26 cellular contexts compared by ENCODE assay signal in genomic region chr15:25250906-25251622, GRCh38.
DNase-seq lines count a peak whose midpoint lies in the region; ATAC-seq and TF ChIP-seq lines count a peak whose summit lies in the region.
"Had no signal": no experiment of that assay in that cellular context is flagged by ENCODE, and none has a peak within 500 bp of the region (broad histone marks: within the 10 kb centered on the region; RNA-seq: fewer than 3 reads in every experiment).

No MANE protein-coding gene starts in this region.

- H3K27me3 Mint-ChIP-seq in activated naive CD4-positive, alpha-beta T cell treated with anti-CD3 and anti-CD28 coated beads for 36 hours (ENCODE audit: low read depth), result no peaks in the 10 kb centered on the region
- H3K27me3 Mint-ChIP-seq: activated naive CD4-positive, alpha-beta T cell treated with anti-CD3 and anti-CD28 coated beads, Interleukin-2, amount 10 ng/mL, durations not matched to agents 7 days and 5 days; stimulated activated memory B cell treated with anti-CD40 and anti-IgM and Interleukin-4, amounts not matched to agents 10 μg/mL and 1 μg/mL and 100 μg/mL, for 72 hours had no signal

- H3K36me3 ChIP-seq in H7 (replicated peaks; ENCODE audit: control insufficient read depth, insufficient read depth, low read length) (no peaks in the 10 kb centered on the region), A673 (ENCODE audit: insufficient read depth, low read length, poor library complexity, severe bottlenecking) (no peaks in the 10 kb centered on the region), HAP-1 (replicated peaks) (no peaks in the 10 kb centered on the region)
- H3K36me3 ChIP-seq: uterus had no signal

- no peaks in the 10 kb centered on the region for H3K4me1 Mint-ChIP-seq in activated naive CD4-positive, alpha-beta T cell treated with anti-CD3 and anti-CD28 coated beads for 36 hours (ENCODE audit: low read depth)
- H3K4me1 Mint-ChIP-seq: activated naive CD4-positive, alpha-beta T cell treated with anti-CD3 and anti-CD28 coated beads, Interleukin-2, amount 10 ng/mL, durations not matched to agents 7 days and 5 days; stimulated activated memory B cell treated with anti-CD40 and anti-IgM and Interleukin-4, amounts not matched to agents 10 μg/mL and 1 μg/mL and 100 μg/mL, for 72 hours had no signal

- POLR2A ChIA-PET in A673 (lab: Charles Lee; ENCODE audit: low non-redundant PET), result no interaction called here

- no peak overlapping the region for H3K4me3 Mint-ChIP-seq in activated naive CD4-positive, alpha-beta T cell treated with anti-CD3 and anti-CD28 coated beads for 36 hours
- H3K4me3 Mint-ChIP-seq: activated CD8-positive, alpha-beta T cell treated with anti-CD3 and anti-CD28 coated beads, Interleukin-2, amount 10 ng/mL, durations not matched to agents 7 days and 5 days; activated naive CD4-positive, alpha-beta T cell treated with anti-CD3 and anti-CD28 coated beads, Interleukin-2, amount 10 ng/mL, durations not matched to agents 7 days and 5 days; activated T-cell treated with anti-CD3 and anti-CD28 coated beads, Interleukin-2, amount 50 U/mL, for 4 hours; stimulated activated memory B cell treated with anti-CD40 and anti-IgM and Interleukin-4, amounts not matched to agents 10 μg/mL and 1 μg/mL and 100 μg/mL, for 72 hours had no signal

- H3K9me3 ChIP-seq in A673 (ENCODE audit: low read depth, low read length, poor library complexity, severe bottlenecking), result peaks cover 39% of the 10 kb centered on the region
- no peaks in the 10 kb centered on the region; the same call in 1 of the 2 replicates for H3K9me3 ChIP-seq in HAP-1
- H3K9me3 ChIP-seq: A549 had no signal

- peak; percentile 8 for DNase-seq in activated naive CD4-positive, alpha-beta T cell treated with anti-CD3 and anti-CD28 coated beads, Interleukin-2, amount 50 U/mL, for 16 hours
- no peak for DNase-seq in activated naive CD4-positive, alpha-beta T cell treated with anti-CD3 and anti-CD28 coated beads for 36 hours
- DNase-seq in H7 (peak; percentile 20), left ventricle myocardium superior (peak; percentile 14), sciatic nerve (ENCODE audit: low spot score) (peak; percentile 41), SHP77 treated with DMSO at 0.1 percent for 48 hours (lab: John Stamatoyannopoulos, UW) (no peak), A673 (ENCODE audit: low spot score) (no peak), HAP-1 (ENCODE audit: low spot score in 2 of 2) (no peak)
- DNase-seq: activated CD8-positive, alpha-beta T cell treated with anti-CD3 and anti-CD28 coated beads, Interleukin-2, amount 10 ng/mL, durations not matched to agents 7 days and 5 days; activated naive CD4-positive, alpha-beta T cell treated with anti-CD3 and anti-CD28 coated beads, Interleukin-2, amount 10 ng/mL, durations not matched to agents 7 days and 5 days; activated T-cell treated with anti-CD3 and anti-CD28 coated beads, Interleukin-2, amount 50 U/mL, for 4 hours; central memory CD4-positive, alpha-beta T cell; dermis blood vessel endothelial cell; DND-41; mammary epithelial cell; NCI-H1092; NCI-H1930; NCI-H345; SHP77; stimulated activated CD4-positive, alpha-beta T cell treated with anti-CD3 and anti-CD28 coated beads, Interleukin-2, amount 100 ng/mL, for 48 hours; SW 1271; uterus had no signal

- in situ Hi-C loops in HAP-1 (cut with MboI; ENCODE audit: low sequenced_read_pairs), result no loop called here

- no TSS peak for BruUV-seq in A673 (replicated peaks; lab: Mats Ljungman, UMichigan)

- no peak overlapping the region for H3K27ac Mint-ChIP-seq in activated naive CD4-positive, alpha-beta T cell treated with anti-CD3 and anti-CD28 coated beads for 36 hours
- H3K27ac Mint-ChIP-seq: activated CD8-positive, alpha-beta T cell treated with anti-CD3 and anti-CD28 coated beads, Interleukin-2, amount 10 ng/mL, durations not matched to agents 7 days and 5 days; activated naive CD4-positive, alpha-beta T cell treated with anti-CD3 and anti-CD28 coated beads, Interleukin-2, amount 10 ng/mL, durations not matched to agents 7 days and 5 days; stimulated activated memory B cell treated with anti-CD40 and anti-IgM and Interleukin-4, amounts not matched to agents 10 μg/mL and 1 μg/mL and 100 μg/mL, for 72 hours had no signal

- no peak overlapping the region for H3K27ac ChIP-seq in A673 (ENCODE audit: low read depth, low read length, poor library complexity, severe bottlenecking)
- H3K27ac ChIP-seq: A549, ascending aorta, uterus had no signal

- intact Hi-C loops in activated naive CD4-positive, alpha-beta T cell treated with anti-CD3 and anti-CD28 coated beads for 36 hours (cut with micrococcal nuclease), result no loop called here
- intact Hi-C loops in left ventricle myocardium superior (cut with micrococcal nuclease), result no loop called here
- intact Hi-C loops in sciatic nerve (cut with DNase I), result no loop called here
- intact Hi-C loops in A673 (cut with micrococcal nuclease; ENCODE audit: unreplicated experiment), result no loop called here

- H3K27me3 ChIP-seq in H7 (ENCODE audit: control insufficient read depth, insufficient read depth, low read length) (no peaks in the 10 kb centered on the region), A673 (replicated peaks; ENCODE audit: insufficient read depth, low read depth, low read length, poor library complexity) (no peaks in the 10 kb centered on the region), HAP-1 (ENCODE audit: low read depth) (no peaks in the 10 kb centered on the region)
- H3K27me3 ChIP-seq: ascending aorta, uterus had no signal

- no peaks in the 10 kb centered on the region for H3K4me1 ChIP-seq in A673 (ENCODE audit: insufficient read depth, low read length, poor library complexity, severe bottlenecking)
- H3K4me1 ChIP-seq in HAP-1, result no peaks in the 10 kb centered on the region
- H3K4me1 ChIP-seq: A549, ascending aorta, Caco-2, uterus had no signal

- TF ChIP-seq CTCF in A673 (conservative IDR thresholded peaks at IDR 0.05; ENCODE audit: low read depth, low read length), result no peak

- no peak for ATAC-seq in left ventricle myocardium superior
- ATAC-seq in sciatic nerve, result no peak
- ATAC-seq: A549; activated CD8-positive, alpha-beta T cell treated with anti-CD3 and anti-CD28 coated beads, Interleukin-2, amount 10 ng/mL, durations not matched to agents 7 days and 5 days; activated T-cell treated with anti-CD3 and anti-CD28 coated beads, Interleukin-2, amount 50 U/mL, for 4 hours; stimulated activated memory B cell treated with anti-CD40 and anti-IgM and Interleukin-4, amounts not matched to agents 10 μg/mL and 1 μg/mL and 100 μg/mL, for 72 hours had no signal

- peaks cover 5% of the 10 kb centered on the region for H3K36me3 Mint-ChIP-seq in activated naive CD4-positive, alpha-beta T cell treated with anti-CD3 and anti-CD28 coated beads for 36 hours (ENCODE audit: low read depth)
- H3K36me3 Mint-ChIP-seq: activated naive CD4-positive, alpha-beta T cell treated with anti-CD3 and anti-CD28 coated beads, Interleukin-2, amount 10 ng/mL, durations not matched to agents 7 days and 5 days; stimulated activated memory B cell treated with anti-CD40 and anti-IgM and Interleukin-4, amounts not matched to agents 10 μg/mL and 1 μg/mL and 100 μg/mL, for 72 hours had no signal

- peaks cover 21% of the 10 kb centered on the region for H3K9me3 Mint-ChIP-seq in activated naive CD4-positive, alpha-beta T cell treated with anti-CD3 and anti-CD28 coated beads for 36 hours

- CTCF ChIA-PET in activated naive CD4-positive, alpha-beta T cell treated with anti-CD3 and anti-CD28 coated beads for 36 hours (lab: Charles Lee), result interaction anchor here (0.6 kb wide), 1 partner anchor 13 kb away, joined by 3 read pairs; no protein-coding TSS in a partner anchor
- CTCF ChIA-PET in A673 (lab: Charles Lee), result no interaction called here

- H3K4me3 ChIP-seq in H7 (ENCODE audit: insufficient read depth, low read depth, low read length) (no peak overlapping the region), A673 (ENCODE audit: low read depth, low read length, poor library complexity, severe bottlenecking) (no peak overlapping the region), HAP-1 (no peak overlapping the region)
- H3K4me3 ChIP-seq: A549, ascending aorta, uterus had no signal

Comparison
In these comparisons a context has a peak if more than half of its experiments do, and no peak if none do; other contexts are left out.
1. DNase-seq: peak in activated naive CD4-positive, alpha-beta T cell treated with anti-CD3 and anti-CD28 coated beads, Interleukin-2, amount 50 U/mL, for 16 hours (single experiment), H7 (single experiment), left ventricle myocardium superior (single experiment) and sciatic nerve (single experiment); none in activated naive CD4-positive, alpha-beta T cell treated with anti-CD3 and anti-CD28 coated beads for 36 hours (single experiment), SHP77 treated with DMSO at 0.1 percent for 48 hours (single experiment), A673 (single experiment) and HAP-1 (0 of 2).